Comparison of ENCODE assay signal across 7 cellular contexts in genomic region chr3:192819001-192819569, GRCh38.
DNase-seq lines count a peak whose midpoint lies in the region; ATAC-seq lines count a peak whose summit lies in the region.

No MANE protein-coding gene starts in this region.

- peak overlapping the region; percentile 44 for H3K27ac Mint-ChIP-seq in activated naive CD8-positive, alpha-beta T cell treated with anti-CD3 and anti-CD28 coated beads, Interleukin-2, amount 10 ng/mL, durations not matched to agents 7 days and 5 days

- no peak overlapping the region for H3K4me3 Mint-ChIP-seq in activated naive CD8-positive, alpha-beta T cell treated with anti-CD3 and anti-CD28 coated beads, Interleukin-2, amount 10 ng/mL, durations not matched to agents 7 days and 5 days

- H3K36me3 Mint-ChIP-seq in activated naive CD8-positive, alpha-beta T cell treated with anti-CD3 and anti-CD28 coated beads, Interleukin-2, amount 10 ng/mL, durations not matched to agents 7 days and 5 days, result no peaks in the 10 kb centered on the region

- H3K27me3 Mint-ChIP-seq in activated naive CD8-positive, alpha-beta T cell treated with anti-CD3 and anti-CD28 coated beads, Interleukin-2, amount 10 ng/mL, durations not matched to agents 7 days and 5 days, result no peaks in the 10 kb centered on the region

- no peaks in the 10 kb centered on the region for H3K9me3 Mint-ChIP-seq in activated naive CD8-positive, alpha-beta T cell treated with anti-CD3 and anti-CD28 coated beads, Interleukin-2, amount 10 ng/mL, durations not matched to agents 7 days and 5 days

- DNase-seq in HT-29 (ENCODE audit: low spot score), result peak; percentile 25
- DNase-seq in activated naive CD8-positive, alpha-beta T cell treated with anti-CD3 and anti-CD28 coated beads, Interleukin-2, amount 10 ng/mL, durations not matched to agents 7 days and 5 days, result no peak
- DNase-seq in non-pigmented ciliary epithelial cell (ENCODE audit: low read depth), result peak; percentile 54
- DNase-seq in DMS79 (lab: John Stamatoyannopoulos, UW), result no peak
- DNase-seq in COLO829 (ENCODE audit: low spot score), result no peak

- peaks cover 16% of the 10 kb centered on the region for H3K4me1 Mint-ChIP-seq in activated naive CD8-positive, alpha-beta T cell treated with anti-CD3 and anti-CD28 coated beads, Interleukin-2, amount 10 ng/mL, durations not matched to agents 7 days and 5 days

- POLR2A ChIA-PET in activated naive CD8-positive, alpha-beta T cell treated with anti-CD3 and anti-CD28 coated beads, Interleukin-2, amount 10 ng/mL, durations not matched to agents 7 days and 5 days (lab: Charles Lee), result no interaction called here

- ATAC-seq in GM19463 (IDR thresholded peaks at IDR 0.05; ENCODE audit: unreplicated experiment) (peak; percentile 70), HG03108 (IDR thresholded peaks at IDR 0.05; ENCODE audit: unreplicated experiment) (no peak)
- peak; percentile 47 for ATAC-seq in activated naive CD8-positive, alpha-beta T cell treated with anti-CD3 and anti-CD28 coated beads, Interleukin-2, amount 10 ng/mL, durations not matched to agents 7 days and 5 days (ENCODE audit: low read depth)

Comparison
In these comparisons a context has a peak if more than half of its experiments do, and no peak if none do; other contexts are left out.
1. DNase-seq: peak in HT-29 (single experiment) and non-pigmented ciliary epithelial cell (single experiment); none in activated naive CD8-positive, alpha-beta T cell treated with anti-CD3 and anti-CD28 coated beads, Interleukin-2, amount 10 ng/mL, durations not matched to agents 7 days and 5 days (single experiment), DMS79 (single experiment) and COLO829 (single experiment).